In genomic region chr17:61462734-61463067, GRCh38 we compare ENCODE assay signal across 21 cellular contexts. TPM values are rescaled to one million over a fixed set of nuclear protein-coding genes. Genes with fewer than 3 reads are reported as not detected.
DNase-seq lines count a peak whose midpoint lies in the region; ATAC-seq, FAIRE-seq and TF ChIP-seq lines count a peak whose summit lies in the region.
"Had no signal": no experiment of that assay in that cellular context is flagged by ENCODE, and none has a peak within 500 bp of the region (broad histone marks: within the 10 kb centered on the region; RNA-seq: fewer than 3 reads in every experiment).

No MANE protein-coding gene starts in this region.

- H3K23me2 ChIP-seq in H1 (ENCODE audit: low read depth, low read length), result no peaks in the 10 kb centered on the region; the same call in 1 of the 2 replicates

- POLR2A ChIA-PET in CD4-positive, alpha-beta memory T cell (lab: Charles Lee; ENCODE audit: partially characterized antibody), result no interaction called here
- POLR2A ChIA-PET in H1 (lab: Charles Lee; ENCODE audit: partially characterized antibody), result interaction anchor here (1.6 kb wide), 1 partner anchor 54 kb away, joined by 6 read pairs; no protein-coding TSS in a partner anchor

- H3K27ac ChIP-seq in CD4-positive, alpha-beta memory T cell (ENCODE audit: low read depth, low read length), result no peak overlapping the region
- H3K27ac ChIP-seq in GM23338 (ENCODE audit: low read depth) (no peak overlapping the region), H1 (ENCODE audit: low read depth, low read length) (no peak overlapping the region)
- H3K27ac ChIP-seq: cardiac muscle cell had no signal

- no peak overlapping the region for H3K56ac ChIP-seq in H1 (replicated peaks; ENCODE audit: insufficient read length, low read depth, low read length)

- no peak overlapping the region for H2BK5ac ChIP-seq in H1 (ENCODE audit: low read depth, low read length)

- TF ChIP-seq POLR2A in H1 (IDR thresholded peaks at IDR 0.05; ENCODE audit: control extremely low read depth in 1 of 2, low read depth in 2 of 2, low read length in 2 of 2), result no peak

- no peaks in the 10 kb centered on the region for H3K9me3 Mint-ChIP-seq in CD4-positive, alpha-beta memory T cell
- no peaks in the 10 kb centered on the region for H3K9me3 Mint-ChIP-seq in GM23338
- no peaks in the 10 kb centered on the region for H3K9me3 Mint-ChIP-seq in neural crest cell
- H3K9me3 Mint-ChIP-seq: naive B cell had no signal

- H3K18ac ChIP-seq in H1 (ENCODE audit: extremely low read depth, low read length), result peak overlapping the region; percentile 67; the same call in 1 of the 2 replicates

- TF ChIP-seq CTCF in GM23338 (conservative IDR thresholded peaks at IDR 0.05; ENCODE audit: low read depth in 2 of 2) (no peak), H1 (IDR thresholded peaks at IDR 0.05; ENCODE audit: control extremely low read depth in 1 of 3, insufficient read depth in 1 of 3, low read depth in 1 of 3, low read length in 3 of 3) (no peak), neural crest cell (conservative IDR thresholded peaks at IDR 0.05) (no peak)

- H2AK5ac ChIP-seq in H1 (ENCODE audit: low read depth, low read length), result no peak overlapping the region

- intact Hi-C loops in CD4-positive, alpha-beta memory T cell (cut with micrococcal nuclease), result no loop called here

- H3K79me1 ChIP-seq in H1 (ENCODE audit: low read depth, low read length), result no peaks in the 10 kb centered on the region

- H4K20me1 ChIP-seq in GM23338 (replicated peaks; ENCODE audit: insufficient read depth), result peaks cover 21% of the 10 kb centered on the region
- H4K20me1 ChIP-seq in H1 (replicated peaks in 1 of 2; ENCODE audit: control insufficient read depth in 1 of 2, insufficient read depth in 2 of 2, low read length in 2 of 2), result peaks cover 3 to 11% of the 10 kb centered on the region in 2 experiments

- TF ChIP-seq EP300 in H1 (IDR thresholded peaks at IDR 0.05; ENCODE audit: borderline replicate concordance in 1 of 2, low read depth in 2 of 2, low read length in 2 of 2), result no peak

- no peak for DNase-seq in CD4-positive, alpha-beta memory T cell
- DNase-seq in GM23338 (ENCODE audit: low spot score), result no peak
- DNase-seq in H1 (ENCODE audit: low read depth in 1 of 2, low spot score in 2 of 2), result no peak
- DNase-seq in neural crest cell (ENCODE audit: low read depth, low spot score), result no peak
- no peak for DNase-seq in iPS-NIHi11 (ENCODE audit: low spot score)
- no peak for DNase-seq in Ammon's horn (ENCODE audit: low spot score)
- DNase-seq in NCI-H524 (lab: John Stamatoyannopoulos, UW), result no peak
- DNase-seq: activated CD8-positive, alpha-beta memory T cell treated with anti-CD3 and anti-CD28 coated beads, Interleukin-2, amount 50 U/mL, for 4 hours; effector memory CD4-positive, alpha-beta T cell; naive B cell; NCI-H1092; NCI-H2171; NK-92 treated with Interleukin-12 subunit alpha and Interleukin-12 subunit beta, amount 100 ng/mL, for 24 hours; stimulated activated CD4-positive, alpha-beta T cell treated with anti-CD3 and anti-CD28 coated beads, Interleukin-2, amount 100 ng/mL, for 24 hours; T-helper 17 cell had no signal

- H3K27me3 Mint-ChIP-seq in CD4-positive, alpha-beta memory T cell, result peaks cover 48 to 72% of the 10 kb centered on the region in 2 donors
- H3K27me3 Mint-ChIP-seq in GM23338 (ENCODE audit: insufficient read depth, low read depth, poor library complexity), result peaks cover 93% of the 10 kb centered on the region
- peaks cover 82% of the 10 kb centered on the region for H3K27me3 Mint-ChIP-seq in neural crest cell (ENCODE audit: low read depth)

- no peak overlapping the region for H3K23ac ChIP-seq in H1 (ENCODE audit: insufficient read length)

- H3K27ac Mint-ChIP-seq in CD4-positive, alpha-beta memory T cell, result no peak overlapping the region
- H3K27ac Mint-ChIP-seq in GM23338, result no peak overlapping the region
- H3K27ac Mint-ChIP-seq in neural crest cell (ENCODE audit: unreplicated experiment), result no peak overlapping the region
- H3K27ac Mint-ChIP-seq: naive B cell, T-helper 17 cell had no signal

- CTCF ChIA-PET in CD4-positive, alpha-beta memory T cell (lab: Charles Lee; ENCODE audit: partially characterized antibody), result no interaction called here
- CTCF ChIA-PET in H1 (lab: Charles Lee; ENCODE audit: partially characterized antibody), result interaction anchor here (3.8 to 14.5 kb wide), 4 partner anchors 10 to 51 kb away, joined by 19 to 171 read pairs (median 122); partner anchors contain the start of gene TBX4

- 0 out of 2 replicates have a peak overlapping the region, but pooled peaks have one; percentile 28 for H2BK12ac ChIP-seq in H1 (ENCODE audit: low read depth, low read length)

- H4K8ac ChIP-seq in H1 (ENCODE audit: extremely low read depth, insufficient read depth, low read length), result no peak overlapping the region

- H3K4ac ChIP-seq in H1 (replicated peaks; ENCODE audit: insufficient read length, low read depth, low read length), result no peak overlapping the region

- 0 out of 2 replicates have a peak, but pooled peaks cover 5% of the 10 kb centered on the region for H3F3A ChIP-seq in GM23338 (replicated peaks; ENCODE audit: low read depth)

- WGBS in H1 (ENCODE audit: extremely low coverage in 1 of 2, insufficient coverage in 1 of 2, insufficient read length in 1 of 2, insufficient replicate concordance in 2 of 2, low coverage in 1 of 2, low lambda C conversion rate in 2 of 2, missing lambda C conversion rate in 1 of 2), 2 experiments, result 13% methylated on average over 6 of the region's 6 CpGs; no CpG with 5 or more reads in 1 of the 2 experiments

- TF ChIP-seq RAD21 in H1 (IDR thresholded peaks at IDR 0.05 in 1 of 2, conservative IDR thresholded peaks at IDR 0.05 in 1 of 2; ENCODE audit: low read depth in 2 of 2, low read length in 2 of 2), result no peak

- peak overlapping the region; percentile 73 for H2BK15ac ChIP-seq in H1 (ENCODE audit: low read length)

- peaks cover 16% of the 10 kb centered on the region for H3K4me1 ChIP-seq in CD4-positive, alpha-beta memory T cell (ENCODE audit: insufficient read depth, low read length)
- H3K4me1 ChIP-seq in GM23338 (ENCODE audit: insufficient read depth) (peaks cover 34% of the 10 kb centered on the region), H1 (replicated peaks in 1 of 4; ENCODE audit: control insufficient read depth in 3 of 4, insufficient read depth in 4 of 4, low read length in 3 of 4) (peaks cover 2 to 28% (median 10%) of the 10 kb centered on the region in 4 experiments)

- H3K4me1 Mint-ChIP-seq in CD4-positive, alpha-beta memory T cell, result peaks cover 10 to 32% (median 18%) of the 10 kb centered on the region in 4 donors
- H3K4me1 Mint-ChIP-seq in GM23338, result peaks cover 36% of the 10 kb centered on the region
- H3K4me1 Mint-ChIP-seq in neural crest cell, result peaks cover 29% of the 10 kb centered on the region

- H3K14ac ChIP-seq in H1 (ENCODE audit: insufficient read length), result no peak overlapping the region

- no peak for FAIRE-seq in H1 (lab: Jason Lieb, UNC)
- FAIRE-seq: GM12892 had no signal

- no peak overlapping the region for H2BK120ac ChIP-seq in H1 (replicated peaks; ENCODE audit: low read depth, low read length)

- peaks cover 11% of the 10 kb centered on the region for H3K27me3 ChIP-seq in CD4-positive, alpha-beta memory T cell (ENCODE audit: insufficient read depth, low read length)
- peaks cover 99% of the 10 kb centered on the region for H3K27me3 ChIP-seq in GM23338 (ENCODE audit: insufficient read depth)
- H3K27me3 ChIP-seq in H1 (replicated peaks in 1 of 4; ENCODE audit: control insufficient read depth in 3 of 4, extremely low read depth in 1 of 4, insufficient read depth in 3 of 4, low read length in 3 of 4), result peaks cover 64 to 91% (median 88%) of the 10 kb centered on the region in 4 experiments

- H3K36me3 Mint-ChIP-seq in CD4-positive, alpha-beta memory T cell, result no peaks in the 10 kb centered on the region
- H3K36me3 Mint-ChIP-seq in GM23338 (ENCODE audit: low read depth) (no peaks in the 10 kb centered on the region; the same call in 2 of the 3 replicates), neural crest cell (ENCODE audit: low read depth) (no peaks in the 10 kb centered on the region)
- H3K36me3 Mint-ChIP-seq: naive B cell had no signal

- no peaks in the 10 kb centered on the region for H3K9me3 ChIP-seq in CD4-positive, alpha-beta memory T cell (ENCODE audit: control insufficient read depth in 1 of 2, low read length in 2 of 2)
- no peaks in the 10 kb centered on the region for H3K9me3 ChIP-seq in H1 (ENCODE audit: insufficient read depth in 2 of 2, low read depth in 1 of 2, low read length in 1 of 2)

- no peak overlapping the region for H3K9ac ChIP-seq in H1 (replicated peaks in 1 of 4; ENCODE audit: extremely low read depth in 1 of 4, low read depth in 3 of 4, low read length in 3 of 4)

- no peak for ATAC-seq in GM23338
- no peak for ATAC-seq in activated CD4-positive, CD25-positive, alpha-beta regulatory T cell treated with anti-CD3 and anti-CD28 coated beads, Interleukin-2, amount 50 U/mL, for 24 hours
- ATAC-seq: T-helper 17 cell had no signal

- H3K9me2 ChIP-seq in GM23338 (ENCODE audit: insufficient read depth), result no peaks in the 10 kb centered on the region

- H2AFZ ChIP-seq in GM23338, result peak overlapping the region; percentile 38; the same call in 1 of the 2 replicates
- H2AFZ ChIP-seq in H1 (ENCODE audit: low read length), result no peak overlapping the region

- peak overlapping the region in 5 of 8 donors; percentile 9 to 51 (median 24) for H3K4me3 Mint-ChIP-seq in CD4-positive, alpha-beta memory T cell
- H3K4me3 Mint-ChIP-seq in GM23338 (peak overlapping the region; percentile 58), neural crest cell (peak overlapping the region; percentile 50)

- no peak overlapping the region for H3K4me3 ChIP-seq in CD4-positive, alpha-beta memory T cell (ENCODE audit: low read length in 2 of 2)
- H3K4me3 ChIP-seq in GM23338 (peak overlapping the region; percentile 69), H1 (ENCODE audit: extremely low read depth in 1 of 4, insufficient read depth in 2 of 4, low read depth in 3 of 4, low read length in 4 of 4) (peak overlapping the region in 1 of 4 experiments; percentile 61; a peak in 2 of 8 replicates)

- H3K36me3 ChIP-seq in CD4-positive, alpha-beta memory T cell (ENCODE audit: insufficient read depth, low read length), result no peaks in the 10 kb centered on the region
- H3K36me3 ChIP-seq in GM23338 (ENCODE audit: insufficient read depth) (peaks cover 3% of the 10 kb centered on the region; the same call in 1 of the 2 replicates), H1 (ENCODE audit: control insufficient read depth in 2 of 4, insufficient read depth in 4 of 4, low read length in 3 of 4) (0 out of 8 replicates have a peak, but pooled peaks cover 0 to under 1% (median 0%) of the 10 kb centered on the region in 4 experiments)
- H3K36me3 ChIP-seq: cardiac muscle cell had no signal

- H3K79me2 ChIP-seq in GM23338 (replicated peaks; ENCODE audit: insufficient read depth) (no peaks in the 10 kb centered on the region), H1 (ENCODE audit: control insufficient read depth in 1 of 2, insufficient read depth in 2 of 2, low read length in 2 of 2) (no peaks in the 10 kb centered on the region)

- peak overlapping the region; percentile 90 for H3K4me2 ChIP-seq in GM23338
- H3K4me2 ChIP-seq in H1 (ENCODE audit: insufficient read depth in 1 of 2, low read depth in 2 of 2, low read length in 2 of 2), result peak overlapping the region; percentile 53 to 61

- H4K91ac ChIP-seq in H1 (replicated peaks; ENCODE audit: insufficient read length, low read length), result no peak overlapping the region

- H4K5ac ChIP-seq in H1 (ENCODE audit: insufficient read length, low read depth, low read length), result no peak overlapping the region

- no peak overlapping the region for H2BK20ac ChIP-seq in H1 (ENCODE audit: low read length)

RNA-seq across cellular contexts. Expression of gene TBX4, which starts 10.5 kb away (rescaled TPM):
- not detected for total RNA-seq in CD4-positive, alpha-beta memory T cell
- not detected for polyA plus RNA-seq in CD4-positive, alpha-beta memory T cell
- total RNA-seq in GM23338 (2014; rRNA removed; shearing (Covaris generic)), result not detected in 2 replicates
- polyA plus RNA-seq in GM23338 (2016; fragmentation: Nextera tagmentation; extraction: Ambion mirVana) (not detected in 2 replicates), H1 (2011; rRNA removed) (0.02 TPM in 1 of 2 replicates, not detected in the other)
- not detected in 2 replicates for total RNA-seq in H1 (2021; fragmentation: NEBNext Ultra II Directional; extraction: Animal tissue kit (Norgen Biotek cat#: 25700))
- polyA plus RNA-seq in H1 (2011; cell fraction: cytosol; rRNA removed), result not detected
- polyA plus RNA-seq in H1 (2011; cell fraction: nucleus; rRNA removed), result not detected
- 0.15 to 0.34 TPM in 2 of 4 replicates, not detected in the others for polyA plus RNA-seq in H1 (2012, experiment 1 of 2)
- 0.04 TPM for polyA plus RNA-seq in H1 (2012, experiment 2 of 2)
- polyA plus RNA-seq in H1 (2013, experiment 1 of 2), result not detected
- polyA plus RNA-seq in H1 (2013, experiment 2 of 2), result 0.02 TPM
- polyA minus RNA-seq in H1 (2011; rRNA and poly(A)+ RNA removed), result not detected in 2 replicates
- polyA minus RNA-seq in H1 (2011; cell fraction: cytosol; rRNA and poly(A)+ RNA removed), result not detected
- not detected for polyA minus RNA-seq in H1 (2011; cell fraction: nucleus; rRNA and poly(A)+ RNA removed)
- not detected in 2 replicates for total RNA-seq in neural crest cell
- total RNA-seq: liver, renal cortical epithelial cell, T-helper 17 cell had no signal
- polyA plus RNA-seq: CD14-positive monocyte, liver had no signal
